Comparison of ENCODE assay signal across 8 cellular contexts in genomic region chr15:82805994-82806406, GRCh38. TPM values are rescaled to one million over a fixed set of nuclear protein-coding genes. Genes with fewer than 3 reads are reported as not detected.
A peak's percentile ranks its signal among the peaks of the same experiment; 100 is the strongest.
DNase-seq lines count a peak whose midpoint lies in the region; ATAC-seq and TF ChIP-seq lines count a peak whose summit lies in the region.

Gene FSD2, minus strand, starts transcription at chr15:82806069. Its CDS starts 18,679 bp downstream, at chr15:82787390.

- no peaks in the 10 kb centered on the region for H3K9me3 ChIP-seq in CD8-positive, alpha-beta T cell (ENCODE audit: low read length)
- H3K9me3 ChIP-seq in ascending aorta: no peaks in the 10 kb centered on the region

- TF ChIP-seq CTCF in GM10266 (IDR thresholded peaks at IDR 0.05; ENCODE audit: control insufficient read depth, insufficient read depth, low read depth, missing control alignments): peak; percentile 15
- no peak for TF ChIP-seq CTCF in CD8-positive, alpha-beta T cell (IDR thresholded peaks at IDR 0.05)
- no peak for TF ChIP-seq CTCF in ascending aorta (IDR thresholded peaks at IDR 0.05)

- peaks cover 7% of the 10 kb centered on the region for H3K4me1 ChIP-seq in CD8-positive, alpha-beta T cell (ENCODE audit: insufficient read depth, low read length)
- H3K4me1 ChIP-seq in ascending aorta: peaks cover 0 to 4% of the 10 kb centered on the region in 2 donors

- H3K27me3 Mint-ChIP-seq in CD8-positive, alpha-beta T cell (ENCODE audit: low read depth): peaks cover 10% of the 10 kb centered on the region

- no peaks in the 10 kb centered on the region for H3K36me3 ChIP-seq in CD8-positive, alpha-beta T cell (ENCODE audit: insufficient read depth, low read length)
- no peaks in the 10 kb centered on the region for H3K36me3 ChIP-seq in ascending aorta

- ATAC-seq in GM21381 (IDR thresholded peaks at IDR 0.05; ENCODE audit: unreplicated experiment) (peak; percentile 50), HG03460 (IDR thresholded peaks at IDR 0.05; ENCODE audit: unreplicated experiment) (peak; percentile 68)
- ATAC-seq in CD8-positive, alpha-beta T cell: no peak

- H3K36me3 Mint-ChIP-seq in CD8-positive, alpha-beta T cell: peaks cover 7% of the 10 kb centered on the region

- intact Hi-C loops in CD8-positive, alpha-beta T cell (cut with DNase I, micrococcal nuclease): loop anchor here in 1 of 2 experiments (5.0 kb wide), 1 partner anchor 181 kb away; the partner anchor contains the start of gene RAMAC
- intact Hi-C loops in ascending aorta (cut with DNase I): loop anchor here (5.0 kb wide), 3 partner anchors 181 to 759 kb away; partner anchors contain the start of genes BTBD1, MEX3B and RAMAC

- H3K4me3 ChIP-seq in CD8-positive, alpha-beta T cell (ENCODE audit: low read depth, low read length): no peak within 1 kb of the TSS
- H3K4me3 ChIP-seq in ascending aorta: no peak within 1 kb of the TSS

- peaks cover 8% of the 10 kb centered on the region for H3K4me1 Mint-ChIP-seq in CD8-positive, alpha-beta T cell (ENCODE audit: low read depth)

- POLR2A ChIA-PET in CD8-positive, alpha-beta T cell (lab: Charles Lee): no interaction called here

- no peaks in the 10 kb centered on the region for H3K9me3 Mint-ChIP-seq in CD8-positive, alpha-beta T cell

- peak; percentile 62 for DNase-seq in GM10266 (ENCODE audit: extremely low spot score)
- DNase-seq in globus pallidus (ENCODE audit: low spot score): peak; percentile 17
- DNase-seq in CD8-positive, alpha-beta T cell: no peak
- DNase-seq in T1000 (lab: John Stamatoyannopoulos, UW): no peak
- no peak for DNase-seq in ascending aorta (ENCODE audit: low spot score in 2 of 2)
- DNase-seq in activated CD4-positive, CD25-positive, alpha-beta regulatory T cell (lab: John Stamatoyannopoulos, UW): no peak

- CTCF ChIA-PET in CD8-positive, alpha-beta T cell (lab: Charles Lee): no interaction called here

- H3K27ac Mint-ChIP-seq in CD8-positive, alpha-beta T cell: no peak within 1 kb of the TSS

- H3K4me3 Mint-ChIP-seq in CD8-positive, alpha-beta T cell: no peak within 1 kb of the TSS

- no peaks in the 10 kb centered on the region for H3K27me3 ChIP-seq in CD8-positive, alpha-beta T cell (ENCODE audit: insufficient read depth, low read length)
- no peaks in the 10 kb centered on the region for H3K27me3 ChIP-seq in ascending aorta

- H3K27ac ChIP-seq in CD8-positive, alpha-beta T cell (ENCODE audit: low read depth, low read length): no peak within 1 kb of the TSS
- no peak within 1 kb of the TSS for H3K27ac ChIP-seq in ascending aorta

RNA-seq across cellular contexts. Expression of gene FSD2, which starts in this region (rescaled TPM):
- not detected for total RNA-seq in CD8-positive, alpha-beta T cell
- total RNA-seq in ascending aorta: not detected

Comparison
In these comparisons a context has a peak if more than half of its experiments do, and no peak if none do; other contexts are left out.
1. DNase-seq: peak in GM10266 (single experiment) and globus pallidus (single experiment); none in CD8-positive, alpha-beta T cell (0 of 7), T1000 (single experiment), ascending aorta (0 of 2) and activated CD4-positive, CD25-positive, alpha-beta regulatory T cell (0 of 4).